In genomic region chr22:48482771-48483170, GRCh38 we compare ENCODE assay signal across 23 cellular contexts.
DNase-seq lines count a peak whose midpoint lies in the region; ATAC-seq, FAIRE-seq and TF ChIP-seq lines count a peak whose summit lies in the region.
"Had no signal": no experiment of that assay in that cellular context is flagged by ENCODE, and none has a peak within 500 bp of the region (broad histone marks: within the 10 kb centered on the region; RNA-seq: fewer than 3 reads in every experiment).

No MANE protein-coding gene starts in this region.

- H3K27me3 Mint-ChIP-seq in effector memory CD8-positive, alpha-beta T cell: peaks cover 17 to 31% of the 10 kb centered on the region in 2 donors

- H3K23me2 ChIP-seq in H1 (ENCODE audit: low read depth, low read length): no peaks in the 10 kb centered on the region; the same call in 1 of the 2 replicates

- no peaks in the 10 kb centered on the region for H3K36me3 Mint-ChIP-seq in effector memory CD8-positive, alpha-beta T cell (ENCODE audit: insufficient read depth)
- H3K36me3 Mint-ChIP-seq: CD8-positive, alpha-beta T cell had no signal

- no peaks in the 10 kb centered on the region for H3K9me3 ChIP-seq in HepG2 (ENCODE audit: low read length)
- H3K9me3 ChIP-seq in right lobe of liver: no peaks in the 10 kb centered on the region
- H3K9me3 ChIP-seq in GM12878 (replicated peaks; ENCODE audit: control insufficient read depth, insufficient read depth, low read length): no peaks in the 10 kb centered on the region; the same call in 2 of the 3 replicates
- no peaks in the 10 kb centered on the region for H3K9me3 ChIP-seq in H1 (ENCODE audit: insufficient read depth in 2 of 2, low read depth in 1 of 2, low read length in 1 of 2)
- H3K9me3 ChIP-seq: A549; BLaER1 treated with 17β-estradiol and CSF1 and Interleukin-3, amounts not matched to agents 10 nM and 100 nM; Caco-2 had no signal

- H2BK5ac ChIP-seq in H1 (ENCODE audit: low read depth, low read length): no peak overlapping the region

- POLR2A ChIA-PET in HepG2 (lab: Yijun Ruan, JAX) (no interaction called here), GM12878 (lab: Charles Lee) (no interaction called here), H1 (lab: Charles Lee; ENCODE audit: partially characterized antibody) (no interaction called here)

- no peak overlapping the region for H3K56ac ChIP-seq in H1 (replicated peaks; ENCODE audit: insufficient read length, low read depth, low read length)

- H3K4me1 Mint-ChIP-seq in effector memory CD8-positive, alpha-beta T cell (ENCODE audit: low read depth in 2 of 2): no peaks in the 10 kb centered on the region
- H3K4me1 Mint-ChIP-seq: B cell had no signal

- ATAC-seq in HepG2 (no peak), right lobe of liver (no peak), GM12878 (no peak)
- ATAC-seq in effector memory CD8-positive, alpha-beta T cell (replicated peaks): no peak
- ATAC-seq: A549; CD8-positive, alpha-beta T cell had no signal

- TF ChIP-seq EP300 in HepG2 (IDR thresholded peaks at IDR 0.05; ENCODE audit: low read depth in 2 of 2, low read length in 2 of 2): no peak
- no peak for TF ChIP-seq EP300 in HepG2 (CRISPR knock-in tag; IDR thresholded peaks at IDR 0.05; ENCODE audit: borderline replicate concordance)
- no peak for TF ChIP-seq EP300 in GM12878 (IDR thresholded peaks at IDR 0.05; ENCODE audit: borderline replicate concordance in 1 of 2, control insufficient read depth in 1 of 2, low read depth in 2 of 2, low read length in 2 of 2)
- TF ChIP-seq EP300 in H1 (IDR thresholded peaks at IDR 0.05; ENCODE audit: borderline replicate concordance in 1 of 2, low read depth in 2 of 2, low read length in 2 of 2): no peak

- CTCF ChIA-PET in HepG2 (lab: Yijun Ruan, JAX; ENCODE audit: low intra/inter-chr PET ratio, low total read pairs) (no interaction called here), GM12878 (lab: Yijun Ruan, JAX) (no interaction called here), H1 (lab: Charles Lee; ENCODE audit: partially characterized antibody) (no interaction called here)

- TF ChIP-seq POLR2A in HepG2 (IDR thresholded peaks at IDR 0.05; ENCODE audit: insufficient read depth in 1 of 2, low read depth in 2 of 2, low read length in 2 of 2) (no peak), right lobe of liver (IDR thresholded peaks at IDR 0.05) (no peak), GM12878 (IDR thresholded peaks at IDR 0.05; ENCODE audit: low read depth, low read length) (no peak), H1 (IDR thresholded peaks at IDR 0.05; ENCODE audit: control extremely low read depth in 1 of 2, low read depth in 2 of 2, low read length in 2 of 2) (no peak)

- H3K4me3 ChIP-seq in HepG2 (replicated peaks in 1 of 3; ENCODE audit: insufficient read depth in 1 of 3, low read depth in 2 of 3, low read length in 3 of 3) (no peak overlapping the region), right lobe of liver (no peak overlapping the region), GM12878 (no peak overlapping the region), H1 (ENCODE audit: extremely low read depth in 1 of 4, insufficient read depth in 2 of 4, low read depth in 3 of 4, low read length in 4 of 4) (no peak overlapping the region)
- H3K4me3 ChIP-seq: A549; BLaER1 treated with 17β-estradiol and CSF1 and Interleukin-3, amounts not matched to agents 10 nM and 100 nM had no signal

- H2BK12ac ChIP-seq in H1 (ENCODE audit: low read depth, low read length): peak overlapping the region; percentile 60; the same call in 1 of the 2 replicates

- no peak overlapping the region for H4K91ac ChIP-seq in H1 (replicated peaks; ENCODE audit: insufficient read length, low read length)

- peaks cover 3 to 31% of the 10 kb centered on the region in 2 experiments; a peak in 4 of 5 replicates for H3K27me3 ChIP-seq in HepG2 (ENCODE audit: control insufficient read depth in 1 of 2, insufficient read depth in 2 of 2, low read length in 2 of 2)
- H3K27me3 ChIP-seq in right lobe of liver: no peaks in the 10 kb centered on the region
- H3K27me3 ChIP-seq in GM12878 (replicated peaks in 1 of 2; ENCODE audit: control insufficient read depth in 2 of 2, insufficient read depth in 2 of 2, low read length in 1 of 2): no peaks in the 10 kb centered on the region
- no peaks in the 10 kb centered on the region; a peak in 1 of 7 replicates for H3K27me3 ChIP-seq in H1 (replicated peaks in 1 of 4; ENCODE audit: control insufficient read depth in 3 of 4, extremely low read depth in 1 of 4, insufficient read depth in 3 of 4, low read length in 3 of 4)

- in situ Hi-C loops in HepG2 (cut with HindIII; ENCODE audit: extremely low pct_ligation_motif_present, low pct_unique_long_range_greater_than_20kb): loop anchor here (25.0 kb wide), 1 partner anchor 1270 kb away; no protein-coding TSS in a partner anchor
- in situ Hi-C loops in GM12878 (cut with MboI): loop anchor here (25.0 kb wide), 1 partner anchor 1920 kb away; no protein-coding TSS in a partner anchor

- H2AK5ac ChIP-seq in H1 (ENCODE audit: low read depth, low read length): no peak overlapping the region

- H3K4ac ChIP-seq in H1 (replicated peaks; ENCODE audit: insufficient read length, low read depth, low read length): no peak overlapping the region

- H3K36me3 ChIP-seq in HepG2 (replicated peaks in 1 of 2; ENCODE audit: control insufficient read depth in 1 of 2, insufficient read depth in 2 of 2, low read length in 2 of 2) (no peaks in the 10 kb centered on the region), right lobe of liver (no peaks in the 10 kb centered on the region), GM12878 (ENCODE audit: control insufficient read depth in 2 of 2, insufficient read depth in 2 of 2, low read length in 1 of 2) (no peaks in the 10 kb centered on the region), H1 (ENCODE audit: control insufficient read depth in 2 of 4, insufficient read depth in 4 of 4, low read length in 3 of 4) (no peaks in the 10 kb centered on the region; a peak in 1 of 8 replicates)
- H3K36me3 ChIP-seq: BLaER1 treated with 17β-estradiol and CSF1 and Interleukin-3, amounts not matched to agents 10 nM and 100 nM had no signal

- no peaks in the 10 kb centered on the region for H3K79me1 ChIP-seq in H1 (ENCODE audit: low read depth, low read length)

- no peaks in the 10 kb centered on the region for H3K9me3 Mint-ChIP-seq in effector memory CD8-positive, alpha-beta T cell
- H3K9me3 Mint-ChIP-seq: CD4-positive, alpha-beta T cell; CD8-positive, alpha-beta T cell had no signal

- H3K79me2 ChIP-seq in HepG2 (ENCODE audit: insufficient read depth, low read length) (no peaks in the 10 kb centered on the region), GM12878 (ENCODE audit: control insufficient read depth, insufficient read depth, low read length) (no peaks in the 10 kb centered on the region), H1 (ENCODE audit: control insufficient read depth in 1 of 2, insufficient read depth in 2 of 2, low read length in 2 of 2) (no peaks in the 10 kb centered on the region)

- H4K5ac ChIP-seq in H1 (ENCODE audit: insufficient read length, low read depth, low read length): no peak overlapping the region

- no peak overlapping the region for H2BK20ac ChIP-seq in H1 (ENCODE audit: low read length)

- no peak overlapping the region for H3K14ac ChIP-seq in H1 (ENCODE audit: insufficient read length)

- no peaks in the 10 kb centered on the region for H3K4me1 ChIP-seq in HepG2 (ENCODE audit: insufficient read depth, low read length)
- H3K4me1 ChIP-seq in right lobe of liver: no peaks in the 10 kb centered on the region
- no peaks in the 10 kb centered on the region for H3K4me1 ChIP-seq in GM12878 (ENCODE audit: control insufficient read depth, insufficient read depth, low read length)
- peaks cover 0 to 11% (median 6%) of the 10 kb centered on the region in 4 experiments; a peak in 6 of 7 replicates for H3K4me1 ChIP-seq in H1 (replicated peaks in 1 of 4; ENCODE audit: control insufficient read depth in 3 of 4, insufficient read depth in 4 of 4, low read length in 3 of 4)
- H3K4me1 ChIP-seq: Caco-2 had no signal

- no peaks in the 10 kb centered on the region for H4K20me1 ChIP-seq in HepG2 (ENCODE audit: insufficient read depth, low read length)
- H4K20me1 ChIP-seq in GM12878 (ENCODE audit: control insufficient read depth, insufficient read depth): no peaks in the 10 kb centered on the region
- H4K20me1 ChIP-seq in H1 (replicated peaks in 1 of 2; ENCODE audit: control insufficient read depth in 1 of 2, insufficient read depth in 2 of 2, low read length in 2 of 2): no peaks in the 10 kb centered on the region

- BruUV-seq in HepG2 (replicated peaks; lab: Mats Ljungman, UMichigan) (no TSS peak), GM12878 (replicated peaks; lab: Mats Ljungman, UMichigan) (no TSS peak)

- H3K9ac ChIP-seq in HepG2 (ENCODE audit: insufficient read depth, low read depth, low read length) (no peak overlapping the region), GM12878 (ENCODE audit: control insufficient read depth, insufficient read depth, low read length) (no peak overlapping the region), H1 (replicated peaks in 1 of 4; ENCODE audit: extremely low read depth in 1 of 4, low read depth in 3 of 4, low read length in 3 of 4) (no peak overlapping the region)
- H3K9ac ChIP-seq: BLaER1 treated with 17β-estradiol and CSF1 and Interleukin-3, amounts not matched to agents 10 nM and 100 nM had no signal

- no peak overlapping the region for H4K8ac ChIP-seq in H1 (ENCODE audit: extremely low read depth, insufficient read depth, low read length)

- no peak overlapping the region for H3K27ac ChIP-seq in HepG2 (ENCODE audit: extremely low read length, insufficient read depth, low read length)
- no peak overlapping the region for H3K27ac ChIP-seq in right lobe of liver
- H3K27ac ChIP-seq in GM12878 (ENCODE audit: control insufficient read depth, insufficient read depth): no peak overlapping the region
- H3K27ac ChIP-seq in H1 (ENCODE audit: low read depth, low read length): no peak overlapping the region
- H3K27ac ChIP-seq: 22Rv1; A549; BLaER1 treated with 17β-estradiol and CSF1 and Interleukin-3, amounts not matched to agents 10 nM and 100 nM; C4-2B had no signal

- no peak overlapping the region for H2BK120ac ChIP-seq in H1 (replicated peaks; ENCODE audit: low read depth, low read length)

- no peak overlapping the region for H3K18ac ChIP-seq in H1 (ENCODE audit: extremely low read depth, low read length)

- H3K4me2 ChIP-seq in HepG2 (ENCODE audit: low read depth, low read length) (no peak overlapping the region), GM12878 (ENCODE audit: control insufficient read depth, insufficient read depth) (no peak overlapping the region), H1 (ENCODE audit: insufficient read depth in 1 of 2, low read depth in 2 of 2, low read length in 2 of 2) (no peak overlapping the region)
- H3K4me2 ChIP-seq: A549; BLaER1 treated with 17β-estradiol and CSF1 and Interleukin-3, amounts not matched to agents 10 nM and 100 nM had no signal

- no peak overlapping the region for H3K27ac Mint-ChIP-seq in effector memory CD8-positive, alpha-beta T cell
- H3K27ac Mint-ChIP-seq: B cell; CD4-positive, alpha-beta T cell; CD8-positive, alpha-beta T cell had no signal

- RAD21 ChIA-PET in GM12878 (lab: Charles Lee; ENCODE audit: unreplicated experiment): no interaction called here

- no peak overlapping the region for H2AFZ ChIP-seq in HepG2 (ENCODE audit: low read length)
- no peak overlapping the region for H2AFZ ChIP-seq in GM12878 (ENCODE audit: control insufficient read depth, low read depth, low read length)
- H2AFZ ChIP-seq in H1 (ENCODE audit: low read length): no peak overlapping the region

- no peak for TF ChIP-seq RAD21 in HepG2 (CRISPR knock-in tag; IDR thresholded peaks at IDR 0.05)
- no peak for TF ChIP-seq RAD21 in GM12878 (IDR thresholded peaks at IDR 0.05; ENCODE audit: insufficient read depth, low read depth, low read length)
- TF ChIP-seq RAD21 in H1 (IDR thresholded peaks at IDR 0.05 in 1 of 2, conservative IDR thresholded peaks at IDR 0.05 in 1 of 2; ENCODE audit: low read depth in 2 of 2, low read length in 2 of 2): no peak

- no peak overlapping the region for H3K4me3 Mint-ChIP-seq in effector memory CD8-positive, alpha-beta T cell
- H3K4me3 Mint-ChIP-seq: B cell; CD4-positive, alpha-beta T cell; CD8-positive, alpha-beta T cell had no signal

- no peak for DNase-seq in HepG2 (ENCODE audit: low spot score)
- DNase-seq in right lobe of liver: no peak
- DNase-seq in GM12878 (ENCODE audit: low read depth, low spot score): no peak
- no peak for DNase-seq in H1 (ENCODE audit: low read depth in 1 of 2, low spot score in 2 of 2)
- DNase-seq in amygdala (lab: John Stamatoyannopoulos, UW): no peak
- no peak for DNase-seq in activated CD8-positive, alpha-beta memory T cell treated with anti-CD3 and anti-CD28 coated beads for 24 hours
- DNase-seq in effector memory CD8-positive, alpha-beta T cell: no peak
- DNase-seq: AML-193; Caco-2; Calu3; CD4-positive, alpha-beta T cell; CD8-positive, alpha-beta T cell; DMS79 treated with DMSO at 0.1 percent for 48 hours; GF-D8 had no signal

- intact Hi-C loops in HepG2 (cut with micrococcal nuclease; ENCODE audit: unreplicated experiment) (no loop called here), right lobe of liver (cut with DNase I) (no loop called here), GM12878 (cut with micrococcal nuclease; ENCODE audit: unreplicated experiment) (no loop called here)

- 5% methylated on average over 2 of the region's 2 CpGs for WGBS in HepG2 (ENCODE audit: low lambda C conversion rate)
- WGBS in right lobe of liver (ENCODE audit: insufficient coverage, low coverage, low lambda C conversion rate, missing lambda C conversion rate): 49% methylated on average over 2 of the region's 2 CpGs
- 0% methylated on average over 2 of the region's 2 CpGs for WGBS in GM12878 (ENCODE audit: insufficient coverage, insufficient replicate concordance, low lambda C conversion rate, missing lambda C conversion rate)
- WGBS in H1 (ENCODE audit: extremely low coverage in 1 of 2, insufficient coverage in 1 of 2, insufficient read length in 1 of 2, insufficient replicate concordance in 2 of 2, low coverage in 1 of 2, low lambda C conversion rate in 2 of 2, missing lambda C conversion rate in 1 of 2), 2 experiments: 97% methylated on average over 2 of the region's 2 CpGs; no CpG with 5 or more reads in 1 of the 2 experiments

- 0 out of 2 replicates have a peak overlapping the region, but pooled peaks have one; percentile 88 for H2BK15ac ChIP-seq in H1 (ENCODE audit: low read length)

- no peak overlapping the region for H3K23ac ChIP-seq in H1 (ENCODE audit: insufficient read length)

- TF ChIP-seq CTCF in HepG2 (CRISPR knock-in tag; IDR thresholded peaks at IDR 0.05) (no peak), right lobe of liver (IDR thresholded peaks at IDR 0.05) (no peak), GM12878 (IDR thresholded peaks at IDR 0.05 in 2 of 3, conservative IDR thresholded peaks at IDR 0.05 in 1 of 3; ENCODE audit: control insufficient read depth in 2 of 3, extremely low read depth in 1 of 3, insufficient read depth in 1 of 3, low read depth in 3 of 3, low read length in 3 of 3) (no peak), H1 (IDR thresholded peaks at IDR 0.05; ENCODE audit: control extremely low read depth in 1 of 3, insufficient read depth in 1 of 3, low read depth in 1 of 3, low read length in 3 of 3) (no peak)

- SMC1A ChIA-PET in GM12878 (lab: Charles Lee; ENCODE audit: uncharacterized antibody, unreplicated experiment): no interaction called here

- FAIRE-seq in HepG2 (lab: Jason Lieb, UNC) (no peak), GM12878 (lab: Jason Lieb, UNC) (no peak), H1 (lab: Jason Lieb, UNC) (no peak)
- FAIRE-seq: A549, D721Med, G401.6, GM12892, GM18507 had no signal

Comparison
In these comparisons a context has a peak if more than half of its experiments do, and no peak if none do; other contexts are left out.
1. Of the 75 proteins assayed by ChIP-seq in both HepG2 and GM12878: peak only in HepG2: none; only in GM12878: none; in both: RAD51; in neither: 73; mixed calls (peak in some experiments, not most) for 1.